ENCODE assay signal across 6 cellular contexts in the genomic region with DNA sequence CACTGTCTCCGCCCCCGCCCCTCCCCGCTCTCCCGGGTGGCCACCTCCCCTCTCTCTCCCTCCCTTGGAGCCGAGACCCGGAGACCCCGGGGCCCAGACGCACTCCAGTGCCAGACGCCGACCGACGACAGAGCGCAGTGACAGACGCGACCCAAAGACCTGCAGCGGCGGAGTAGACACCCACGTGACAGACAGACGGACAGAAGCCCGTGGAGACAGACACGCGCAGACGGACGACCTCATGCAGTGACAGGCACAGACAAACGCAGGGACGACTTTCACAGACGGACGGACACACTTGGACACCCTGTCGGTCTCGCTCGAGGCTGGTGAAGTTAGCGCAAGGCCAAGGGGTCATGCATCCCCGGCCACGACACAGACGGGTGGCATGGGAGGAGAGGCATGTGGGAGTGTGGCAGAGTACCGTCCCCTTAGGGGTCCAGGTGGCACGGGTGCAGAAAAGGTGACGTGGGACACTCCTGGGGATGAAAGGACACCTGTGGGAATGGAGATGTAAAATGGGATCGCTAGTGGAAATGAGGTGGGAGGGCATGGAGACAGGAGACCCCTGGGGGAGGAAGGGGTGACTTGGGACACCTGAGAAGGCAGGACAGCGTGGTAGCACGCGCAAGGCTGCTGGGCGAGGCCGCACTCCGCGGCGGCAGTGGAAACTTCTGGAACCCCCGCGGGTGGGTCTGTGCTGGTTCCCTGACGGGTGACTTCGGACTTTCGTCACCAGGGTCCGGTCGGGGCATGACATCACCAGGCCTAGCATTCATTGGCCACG. TPM values are rescaled to one million over a fixed set of nuclear protein-coding genes. Genes with fewer than 3 reads are reported as not detected.
DNase-seq lines count a peak whose midpoint lies in the region; ATAC-seq and TF ChIP-seq lines count a peak whose summit lies in the region.

No MANE protein-coding gene starts in this region.

- peaks cover 6% of the 10 kb centered on the region for H3K4me1 ChIP-seq in skeletal muscle satellite cell (ENCODE audit: control insufficient read depth, insufficient read depth, low read length)

- TF ChIP-seq CTCF in AG04449 (IDR thresholded peaks at IDR 0.05; ENCODE audit: insufficient read depth, low read length, missing control alignments) (no peak), endothelial cell (IDR thresholded peaks at IDR 0.05; ENCODE audit: unreplicated experiment) (no peak)

- H3K4me3 Mint-ChIP-seq in endothelial cell (ENCODE audit: unreplicated experiment): peak overlapping the region; percentile 85

- H3K9ac ChIP-seq in skeletal muscle satellite cell (ENCODE audit: low read depth, low read length): no peak overlapping the region

- peaks cover 4% of the 10 kb centered on the region for H3K36me3 Mint-ChIP-seq in endothelial cell (ENCODE audit: low read depth, unreplicated experiment)

- no peak for ATAC-seq in HG02973 (IDR thresholded peaks at IDR 0.05; ENCODE audit: unreplicated experiment)

- peak overlapping the region; percentile 26 for H3K27ac Mint-ChIP-seq in endothelial cell (ENCODE audit: unreplicated experiment)

- CTCF ChIA-PET in AG04449 (lab: Yijun Ruan, JAX): interaction anchor here (0.9 to 9.3 kb wide), 10 partner anchors 7 to 347 kb away, joined by 3 to 105 read pairs (median 13); no protein-coding TSS in a partner anchor

- H3K9me3 ChIP-seq in skeletal muscle satellite cell (replicated peaks; ENCODE audit: low read length): no peaks in the 10 kb centered on the region

- peaks cover 36% of the 10 kb centered on the region for H3K27me3 ChIP-seq in skeletal muscle satellite cell (ENCODE audit: control insufficient read depth, insufficient read depth, low read length)

- H3K4me1 Mint-ChIP-seq in endothelial cell (ENCODE audit: unreplicated experiment): peaks cover 17% of the 10 kb centered on the region

- H3K9me3 Mint-ChIP-seq in endothelial cell (ENCODE audit: unreplicated experiment): no peaks in the 10 kb centered on the region

- peak overlapping the region; percentile 3; the same call in 1 of the 2 replicates for H3K4me3 ChIP-seq in AG04449 (ENCODE audit: low read depth, low read length)
- H3K4me3 ChIP-seq in skeletal muscle satellite cell (ENCODE audit: low read length): no peak overlapping the region

- peaks cover 23% of the 10 kb centered on the region for H3K27me3 Mint-ChIP-seq in endothelial cell (ENCODE audit: unreplicated experiment)

- H3K4me2 ChIP-seq in skeletal muscle satellite cell (ENCODE audit: low read length): peak overlapping the region; percentile 73

- POLR2A ChIA-PET in AG04449 (lab: Yijun Ruan, JAX): no interaction called here

- DNase-seq in AG04449 (ENCODE audit: low read depth, low spot score) (no peak), NCI-H1105 (lab: John Stamatoyannopoulos, UW) (peak; percentile 52), endothelial cell (ENCODE audit: low spot score) (no peak), NCI-H1436 (lab: John Stamatoyannopoulos, UW) (no peak)

- H3K36me3 ChIP-seq in skeletal muscle satellite cell (ENCODE audit: insufficient read depth, low read length): no peaks in the 10 kb centered on the region

RNA-seq across cellular contexts. Expression of a gene that starts 0.5 kb away (rescaled TPM):
- 3.0 TPM for total RNA-seq in endothelial cell (ENCODE audit: unreplicated experiment)
- total RNA-seq in skeletal muscle satellite cell (2012; rRNA removed): 0.25 and 0.66 TPM in 2 replicates

RNA-seq across cellular contexts. Expression of a gene that starts 6.6 kb away (rescaled TPM):
- 2.4 TPM for total RNA-seq in endothelial cell (ENCODE audit: unreplicated experiment)
- total RNA-seq in skeletal muscle satellite cell (2012; rRNA removed): 5.0 and 9.4 TPM in 2 replicates

RNA-seq across cellular contexts. Expression of a gene that starts 21.2 kb away (rescaled TPM):
- total RNA-seq in endothelial cell (ENCODE audit: unreplicated experiment): 173 TPM
- total RNA-seq in skeletal muscle satellite cell (2012; rRNA removed): 33.4 and 37.5 TPM in 2 replicates

RNA-seq across cellular contexts. Expression of a gene that starts 29.0 kb away (rescaled TPM):
- 93.8 TPM for total RNA-seq in endothelial cell (ENCODE audit: unreplicated experiment)
- total RNA-seq in skeletal muscle satellite cell (2012; rRNA removed): 76.2 and 107 TPM in 2 replicates

RNA-seq across cellular contexts. Expression of a gene that starts 43.6 kb away (rescaled TPM):
- 60.5 TPM for total RNA-seq in endothelial cell (ENCODE audit: unreplicated experiment)
- total RNA-seq in skeletal muscle satellite cell (2012; rRNA removed): 12.9 and 18.6 TPM in 2 replicates
